22 cellular contexts compared by ENCODE assay signal in genomic region chr19:33509774-33510173, GRCh38. TPM values are rescaled to one million over a fixed set of nuclear protein-coding genes. Genes with fewer than 3 reads are reported as not detected.
DNase-seq lines count a peak whose midpoint lies in the region; ATAC-seq, FAIRE-seq and TF ChIP-seq lines count a peak whose summit lies in the region.
"Had no signal": no experiment of that assay in that cellular context is flagged by ENCODE, and none has a peak within 500 bp of the region (broad histone marks: within the 10 kb centered on the region; RNA-seq: fewer than 3 reads in every experiment).

No MANE protein-coding gene starts in this region.

- 88% methylated on average over 15 of the region's 15 CpGs; no CpG with 5 or more reads in 1 of the 2 experiments for WGBS in H1 (ENCODE audit: extremely low coverage in 1 of 2, insufficient coverage in 1 of 2, insufficient read length in 1 of 2, insufficient replicate concordance in 2 of 2, low coverage in 1 of 2, low lambda C conversion rate in 2 of 2, missing lambda C conversion rate in 1 of 2), 2 experiments
- no CpG with 5 or more reads among the region's 15 CpGs for WGBS in neuronal stem cell (ENCODE audit: extremely low coverage in 2 of 2, insufficient read length in 2 of 2, insufficient replicate concordance in 1 of 2), 2 donors
- 88 to 94% methylated on average over 15 of the region's 15 CpGs for WGBS in aorta, 2 donors

- no peak overlapping the region for H3K23ac ChIP-seq in H1 (ENCODE audit: insufficient read length)
- H3K23ac ChIP-seq in neuronal stem cell (ENCODE audit: low read depth, low read length, poor library complexity): peak overlapping the region; percentile 18

- H3K14ac ChIP-seq in H1 (ENCODE audit: insufficient read length) (no peak overlapping the region), neuronal stem cell (ENCODE audit: low read length) (peak overlapping the region; percentile 38)

- H3K36me3 ChIP-seq in H1 (ENCODE audit: control insufficient read depth in 2 of 4, insufficient read depth in 4 of 4, low read length in 3 of 4) (no peaks in the 10 kb centered on the region; a peak in 2 of 8 replicates), neuronal stem cell (replicated peaks in 1 of 2; ENCODE audit: control insufficient read depth in 2 of 2, insufficient read depth in 2 of 2, low read length in 2 of 2) (peaks cover 0 to 2% of the 10 kb centered on the region in 2 donors), aorta (ENCODE audit: control insufficient read depth in 1 of 2, insufficient read depth in 2 of 2, low read length in 1 of 2) (peaks cover 0 to 3% of the 10 kb centered on the region in 2 donors)

- CTCF ChIA-PET in H1 (lab: Charles Lee; ENCODE audit: partially characterized antibody): interaction anchor here (1.7 kb wide), 1 partner anchor 42 kb away, joined by 4 read pairs; no protein-coding TSS in a partner anchor

- H4K20me1 ChIP-seq in H1 (replicated peaks in 1 of 2; ENCODE audit: control insufficient read depth in 1 of 2, insufficient read depth in 2 of 2, low read length in 2 of 2): peaks cover 4 to 26% of the 10 kb centered on the region in 2 experiments

- H3K4me2 ChIP-seq in H1 (ENCODE audit: insufficient read depth in 1 of 2, low read depth in 2 of 2, low read length in 2 of 2): no peak overlapping the region
- no peak overlapping the region for H3K4me2 ChIP-seq in neuronal stem cell (ENCODE audit: insufficient read depth, low read length, poor library complexity, severe bottlenecking)

- no peak overlapping the region for H3K56ac ChIP-seq in H1 (replicated peaks; ENCODE audit: insufficient read length, low read depth, low read length)

- no peak overlapping the region; the same call in 1 of the 2 replicates for H4K8ac ChIP-seq in H1 (ENCODE audit: extremely low read depth, insufficient read depth, low read length)
- H4K8ac ChIP-seq in neuronal stem cell (ENCODE audit: low read depth, low read length): no peak overlapping the region

- peaks cover 0 to 15% of the 10 kb centered on the region in 2 experiments; a peak in 3 of 4 replicates for H3K79me2 ChIP-seq in H1 (ENCODE audit: control insufficient read depth in 1 of 2, insufficient read depth in 2 of 2, low read length in 2 of 2)

- no peak overlapping the region for H2BK120ac ChIP-seq in H1 (replicated peaks; ENCODE audit: low read depth, low read length)
- H2BK120ac ChIP-seq in neuronal stem cell (ENCODE audit: low read depth, low read length): no peak overlapping the region

- no peak overlapping the region for H3K18ac ChIP-seq in H1 (ENCODE audit: extremely low read depth, low read length)
- no peak overlapping the region for H3K18ac ChIP-seq in neuronal stem cell (ENCODE audit: low read length)

- peaks cover 0 to 15% (median 7%) of the 10 kb centered on the region in 4 experiments; a peak in 6 of 7 replicates for H3K4me1 ChIP-seq in H1 (replicated peaks in 1 of 4; ENCODE audit: control insufficient read depth in 3 of 4, insufficient read depth in 4 of 4, low read length in 3 of 4)
- peaks cover 4 to 10% of the 10 kb centered on the region in 2 donors for H3K4me1 ChIP-seq in neuronal stem cell (ENCODE audit: control insufficient read depth in 2 of 2, insufficient read depth in 1 of 2, low read depth in 1 of 2, low read length in 2 of 2)
- H3K4me1 ChIP-seq in aorta (ENCODE audit: control insufficient read depth in 1 of 2, insufficient read depth in 2 of 2, low read length in 2 of 2): no peaks in the 10 kb centered on the region

- H3K27me3 ChIP-seq in H1 (replicated peaks in 1 of 4; ENCODE audit: control insufficient read depth in 3 of 4, extremely low read depth in 1 of 4, insufficient read depth in 3 of 4, low read length in 3 of 4) (no peaks in the 10 kb centered on the region; a peak in 1 of 7 replicates), neuronal stem cell (ENCODE audit: control insufficient read depth in 3 of 3, insufficient read depth in 3 of 3, low read depth in 1 of 3, low read length in 3 of 3) (no peaks in the 10 kb centered on the region), aorta (ENCODE audit: control insufficient read depth in 1 of 2, insufficient read depth in 2 of 2, low read length in 1 of 2) (no peaks in the 10 kb centered on the region)
- H3K27me3 ChIP-seq: SJSA1 had no signal

- ATAC-seq in Right ventricle myocardium inferior: no peak
- no peak for ATAC-seq in left ventricle myocardium superior
- ATAC-seq in aorta (ENCODE audit: low FRiP score): no peak
- ATAC-seq in GM19351 (IDR thresholded peaks at IDR 0.05; ENCODE audit: unreplicated experiment): no peak
- ATAC-seq: K562 had no signal

- peaks cover 14% of the 10 kb centered on the region; the same call in 1 of the 2 replicates for H3K23me2 ChIP-seq in H1 (ENCODE audit: low read depth, low read length)

- H2BK12ac ChIP-seq in H1 (ENCODE audit: low read depth, low read length) (peak overlapping the region; percentile 4; the same call in 1 of the 2 replicates), neuronal stem cell (ENCODE audit: low read length) (no peak overlapping the region)

- no peaks in the 10 kb centered on the region for H3K9me3 ChIP-seq in H1 (ENCODE audit: insufficient read depth in 2 of 2, low read depth in 1 of 2, low read length in 1 of 2)
- H3K9me3 ChIP-seq in neuronal stem cell (replicated peaks in 1 of 2; ENCODE audit: control insufficient read depth in 2 of 2, insufficient read depth in 1 of 2, low read depth in 1 of 2, low read length in 2 of 2): no peaks in the 10 kb centered on the region
- no peaks in the 10 kb centered on the region for H3K9me3 ChIP-seq in aorta (ENCODE audit: control insufficient read depth, low read length)
- H3K9me3 ChIP-seq: SJSA1 had no signal

- H2BK15ac ChIP-seq in H1 (ENCODE audit: low read length) (no peak overlapping the region), neuronal stem cell (ENCODE audit: low read length) (no peak overlapping the region)

- no peak for TF ChIP-seq CTCF in H1 (IDR thresholded peaks at IDR 0.05; ENCODE audit: control extremely low read depth in 1 of 3, insufficient read depth in 1 of 3, low read depth in 1 of 3, low read length in 3 of 3)

- H2AFZ ChIP-seq in H1 (ENCODE audit: low read length): no peak overlapping the region
- H2AFZ ChIP-seq in neuronal stem cell (ENCODE audit: low read length): no peak overlapping the region

- H3K79me1 ChIP-seq in H1 (ENCODE audit: low read depth, low read length) (peaks cover 28% of the 10 kb centered on the region), neuronal stem cell (ENCODE audit: low read depth, low read length) (peaks cover 25% of the 10 kb centered on the region)

- H3K4ac ChIP-seq in H1 (replicated peaks; ENCODE audit: insufficient read length, low read depth, low read length): no peak overlapping the region
- no peak overlapping the region for H3K4ac ChIP-seq in neuronal stem cell (ENCODE audit: low read length)

- H3K9ac ChIP-seq in H1 (replicated peaks in 1 of 4; ENCODE audit: extremely low read depth in 1 of 4, low read depth in 3 of 4, low read length in 3 of 4): no peak overlapping the region
- H3K9ac ChIP-seq in neuronal stem cell (ENCODE audit: low read depth, low read length, poor library complexity): peak overlapping the region; percentile 44

- H3K4me3 ChIP-seq in H1 (ENCODE audit: extremely low read depth in 1 of 4, insufficient read depth in 2 of 4, low read depth in 3 of 4, low read length in 4 of 4) (no peak overlapping the region), neuronal stem cell (ENCODE audit: low read length in 2 of 2) (no peak overlapping the region), aorta (ENCODE audit: low read length in 2 of 2) (no peak overlapping the region)
- H3K4me3 ChIP-seq: K562, SJSA1 had no signal

- H4K5ac ChIP-seq in H1 (ENCODE audit: insufficient read length, low read depth, low read length): no peak overlapping the region

- H4K91ac ChIP-seq in H1 (replicated peaks; ENCODE audit: insufficient read length, low read length) (no peak overlapping the region), neuronal stem cell (ENCODE audit: low read depth, low read length, poor library complexity) (no peak overlapping the region)

- TF ChIP-seq EP300 in H1 (IDR thresholded peaks at IDR 0.05; ENCODE audit: borderline replicate concordance in 1 of 2, low read depth in 2 of 2, low read length in 2 of 2): no peak

- H3K27ac ChIP-seq in H1 (ENCODE audit: low read depth, low read length) (no peak overlapping the region), neuronal stem cell (replicated peaks; ENCODE audit: low read length) (no peak overlapping the region), aorta (ENCODE audit: low read depth in 1 of 2, low read length in 2 of 2) (no peak overlapping the region)
- H3K27ac ChIP-seq: SJSA1 had no signal

- POLR2A ChIA-PET in H1 (lab: Charles Lee; ENCODE audit: partially characterized antibody): no interaction called here

- H2BK5ac ChIP-seq in H1 (ENCODE audit: low read depth, low read length) (no peak overlapping the region), neuronal stem cell (ENCODE audit: low read length) (no peak overlapping the region)

- no peak for TF ChIP-seq RAD21 in H1 (IDR thresholded peaks at IDR 0.05 in 1 of 2, conservative IDR thresholded peaks at IDR 0.05 in 1 of 2; ENCODE audit: low read depth in 2 of 2, low read length in 2 of 2)

- intact Hi-C loops in Right ventricle myocardium inferior (cut with DNase I): no loop called here
- intact Hi-C loops in left ventricle myocardium superior (cut with micrococcal nuclease): no loop called here
- intact Hi-C loops in aorta (cut with DNase I): no loop called here

- peak; percentile 28 for DNase-seq in Right ventricle myocardium inferior (ENCODE audit: missing footprints)
- DNase-seq in left ventricle myocardium superior: no peak
- DNase-seq in H1 (ENCODE audit: low read depth in 1 of 2, low spot score in 2 of 2): no peak
- DNase-seq in neuronal stem cell (ENCODE audit: low spot score): no peak
- DNase-seq in aorta: no peak
- DNase-seq in COLO668 (lab: John Stamatoyannopoulos, UW; ENCODE audit: unreplicated experiment): no peak
- DNase-seq in NCI-H69 (lab: John Stamatoyannopoulos, UW): no peak
- DNase-seq: 8988T; CD4-positive, CD25-positive, alpha-beta regulatory T cell; DMS153; GDM1; GOT3; NCI-H1105; NCI-H187; NCI-H2107; NCI-H510A; NCI-H82; OCI-M1; RPMI8226 had no signal

- no peak for FAIRE-seq in H1 (lab: Jason Lieb, UNC)
- FAIRE-seq: K562 had no signal

- H2BK20ac ChIP-seq in H1 (ENCODE audit: low read length): no peak overlapping the region

- TF ChIP-seq POLR2A in H1 (IDR thresholded peaks at IDR 0.05; ENCODE audit: control extremely low read depth in 1 of 2, low read depth in 2 of 2, low read length in 2 of 2): no peak

- H2AK5ac ChIP-seq in H1 (ENCODE audit: low read depth, low read length) (no peak overlapping the region), neuronal stem cell (ENCODE audit: low read depth, low read length) (no peak overlapping the region)

RNA-seq across cellular contexts. Expression of gene PEPD, which starts 11.8 kb away (rescaled TPM):
- total RNA-seq in Right ventricle myocardium inferior: 32.1 TPM
- total RNA-seq in left ventricle myocardium superior: 27.3 TPM
- total RNA-seq in H1 (2021; fragmentation: NEBNext Ultra II Directional; extraction: Animal tissue kit (Norgen Biotek cat#: 25700)): 84.1 and 86.4 TPM in 2 replicates
- polyA plus RNA-seq in H1 (2011; rRNA removed): 178 and 195 TPM in 2 replicates
- 144 TPM for polyA plus RNA-seq in H1 (2011; cell fraction: cytosol; rRNA removed)
- 128 TPM for polyA plus RNA-seq in H1 (2011; cell fraction: nucleus; rRNA removed)
- polyA plus RNA-seq in H1 (2012, experiment 1 of 2): 82.7 to 110 TPM (median 107 TPM) in 4 replicates
- polyA plus RNA-seq in H1 (2012, experiment 2 of 2): 153 TPM
- 63.2 TPM for polyA plus RNA-seq in H1 (2013, experiment 1 of 2)
- polyA plus RNA-seq in H1 (2013, experiment 2 of 2): 57.0 TPM
- 84.8 and 107 TPM in 2 replicates for polyA minus RNA-seq in H1 (2011; rRNA and poly(A)+ RNA removed)
- 51.7 TPM for polyA minus RNA-seq in H1 (2011; cell fraction: cytosol; rRNA and poly(A)+ RNA removed)
- polyA minus RNA-seq in H1 (2011; cell fraction: nucleus; rRNA and poly(A)+ RNA removed): 37.1 TPM
- polyA plus RNA-seq in neuronal stem cell (2013, experiment 1 of 2): 35.9 TPM
- polyA plus RNA-seq in neuronal stem cell (2013, experiment 2 of 2): 36.4 TPM
- total RNA-seq in aorta: 10 to 100 TPM; 54.3 to 56.6 TPM
- 100 to 1,000 TPM in 1 of 2 donors, 10 to 100 TPM in 1; 48.2 to 186 TPM for polyA plus RNA-seq in aorta
